10 cellular contexts compared by ENCODE assay signal in the genomic region with DNA sequence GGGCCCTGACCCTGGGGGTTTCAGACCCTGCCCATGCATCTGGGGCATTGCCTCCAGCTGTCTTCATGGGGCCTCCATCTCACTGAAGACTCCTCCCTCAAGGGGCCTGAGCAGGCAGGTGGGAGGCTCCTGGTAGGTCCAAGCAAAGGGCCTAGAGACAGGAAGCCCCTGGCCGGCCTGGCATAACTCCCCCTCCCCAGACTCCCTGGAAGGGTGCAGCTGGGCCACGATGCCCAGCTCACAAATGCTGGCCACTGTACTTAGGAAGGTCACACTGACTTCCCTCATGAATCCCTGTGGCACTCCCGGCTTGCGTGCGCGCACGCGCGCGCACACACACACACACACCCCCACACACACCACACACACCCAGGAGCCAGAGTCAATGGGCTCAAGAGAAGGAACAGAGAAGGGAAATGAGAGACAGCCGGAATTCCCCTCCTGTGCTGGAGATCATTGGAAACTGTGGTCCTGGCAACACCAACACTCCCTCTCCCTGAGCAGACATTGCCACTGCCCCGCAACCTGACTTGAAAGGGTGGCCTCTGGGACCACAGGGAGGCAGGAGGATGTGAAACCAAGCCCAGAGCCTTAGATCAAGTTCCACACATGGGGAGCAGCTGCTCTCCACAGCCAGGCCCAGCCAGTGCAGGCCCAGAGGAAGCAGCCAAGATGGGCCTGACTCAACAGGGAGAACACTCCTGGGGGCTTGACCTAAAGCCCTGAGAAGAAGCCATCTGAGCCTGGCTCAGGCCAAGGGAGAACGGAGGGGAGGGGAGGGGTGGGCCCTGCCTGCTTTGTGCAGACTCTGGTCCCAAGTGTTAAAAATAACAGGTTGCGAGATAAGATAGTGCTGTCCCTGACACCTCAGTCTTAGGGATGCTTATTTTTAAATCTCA.
DNase-seq lines count a peak whose midpoint lies in the region; ATAC-seq and TF ChIP-seq lines count a peak whose summit lies in the region.
"Had no signal": no experiment of that assay in that cellular context is flagged by ENCODE, and none has a peak within 500 bp of the region (broad histone marks: within the 10 kb centered on the region; RNA-seq: fewer than 3 reads in every experiment).

No MANE protein-coding gene starts in this region.

- TF ChIP-seq CTCF in IMR-90 (conservative IDR thresholded peaks at IDR 0.05; ENCODE audit: low read depth, low read length) (no peak), heart right ventricle (IDR thresholded peaks at IDR 0.05) (peak in 1 of 9 donors; percentile 10)

- H4K8ac ChIP-seq in IMR-90 (ENCODE audit: low read depth in 2 of 2, low read length in 2 of 2): no peak overlapping the region

- H3K79me1 ChIP-seq in IMR-90 (ENCODE audit: low read depth in 1 of 2, low read length in 2 of 2): no peaks in the 10 kb centered on the region

- H2AK9ac ChIP-seq in IMR-90 (replicated peaks; ENCODE audit: low read depth, low read length, poor library complexity): no peak overlapping the region

- no peak overlapping the region for H3K4ac ChIP-seq in IMR-90 (ENCODE audit: low read depth, low read length)

- H3K9me3 ChIP-seq in IMR-90 (ENCODE audit: control insufficient read depth, insufficient read depth, low read length) (no peaks in the 10 kb centered on the region), heart right ventricle (no peaks in the 10 kb centered on the region)

- H3K36me3 ChIP-seq in IMR-90 (ENCODE audit: control insufficient read depth, insufficient read depth, low read length) (no peaks in the 10 kb centered on the region), heart right ventricle (peaks cover 0 to 27% (median 0%) of the 10 kb centered on the region in 9 donors)

- no peak for TF ChIP-seq RAD21 in IMR-90 (IDR thresholded peaks at IDR 0.05; ENCODE audit: low read length)

- in situ Hi-C loops in IMR-90 (cut with MboI; ENCODE audit: low sequenced_read_pairs): no loop called here

- H3K9me1 ChIP-seq in IMR-90 (ENCODE audit: insufficient read depth, low read length): 0 out of 2 replicates have a peak, but pooled peaks cover 7% of the 10 kb centered on the region

- H2BK20ac ChIP-seq in IMR-90 (ENCODE audit: low read depth, low read length): no peak overlapping the region

- H3K56ac ChIP-seq in IMR-90 (ENCODE audit: extremely low read depth, insufficient read depth, low read length): no peak overlapping the region

- no peak overlapping the region for H2BK5ac ChIP-seq in IMR-90 (ENCODE audit: low read depth, low read length, poor library complexity, severe bottlenecking)

- peak; percentile 26 for DNase-seq in A172 (ENCODE audit: low spot score)
- DNase-seq in GM19238 (ENCODE audit: insufficient read length, low spot score): peak; percentile 37
- peak; percentile 42 for DNase-seq in IMR-90
- DNase-seq in heart right ventricle: peak; percentile 53 to 59
- DNase-seq in AML-193 (lab: John Stamatoyannopoulos, UW): no peak
- no peak for DNase-seq in activated T-cell treated with anti-CD3 and anti-CD28 coated beads, Interleukin-2, amount 50 U/mL, for 1 hour
- no peak for DNase-seq in DMS153 treated with DMSO at 0.1 percent for 48 hours (lab: John Stamatoyannopoulos, UW; ENCODE audit: unreplicated experiment)
- DNase-seq: NCI-H1417 had no signal

- CTCF ChIA-PET in IMR-90 (lab: Yijun Ruan, JAX): no interaction called here

- POLR2A ChIA-PET in IMR-90 (lab: Charles Lee; ENCODE audit: unreplicated experiment): no interaction called here

- H3K4me2 ChIP-seq in IMR-90 (ENCODE audit: low read depth, low read length): no peak overlapping the region

- H3K4me1 ChIP-seq in IMR-90 (ENCODE audit: control insufficient read depth, insufficient read depth, low read length): no peaks in the 10 kb centered on the region
- H3K4me1 ChIP-seq in heart right ventricle: peaks cover 16 to 86% (median 61%) of the 10 kb centered on the region in 9 donors

- H3K27me3 ChIP-seq in IMR-90 (ENCODE audit: control insufficient read depth, insufficient read depth, low read length) (no peaks in the 10 kb centered on the region), heart right ventricle (no peaks in the 10 kb centered on the region)

- intact Hi-C loops in IMR-90 (cut with micrococcal nuclease) (no loop called here), heart right ventricle (cut with DNase I) (loop anchor here in 4 of 10 donors (2.0 to 5.0 kb wide), 8 partner anchors 37 to 69 kb away; a partner anchor contains a TSS)

- H2AFZ ChIP-seq in IMR-90 (replicated peaks; ENCODE audit: low read length, poor library complexity): peak overlapping the region; percentile 8

- no peak for TF ChIP-seq POLR2A in IMR-90 (IDR thresholded peaks at IDR 0.05; ENCODE audit: low read depth, low read length)

- no peak overlapping the region for H3K14ac ChIP-seq in IMR-90 (replicated peaks; ENCODE audit: low read depth, low read length)

- H4K5ac ChIP-seq in IMR-90 (ENCODE audit: low read depth, low read length): no peak overlapping the region

- no peaks in the 10 kb centered on the region for H4K20me1 ChIP-seq in IMR-90 (ENCODE audit: insufficient read depth, low read length)

- H3K4me3 ChIP-seq in IMR-90 (ENCODE audit: insufficient read depth, low read depth, low read length) (no peak overlapping the region), heart right ventricle (no peak overlapping the region)

- no peak overlapping the region for H4K91ac ChIP-seq in IMR-90 (ENCODE audit: insufficient read depth, low read depth, low read length)

- H3K18ac ChIP-seq in IMR-90 (ENCODE audit: low read depth, low read length): no peak overlapping the region

- no peak overlapping the region for H3K23ac ChIP-seq in IMR-90 (ENCODE audit: low read depth, low read length)

- BruUV-seq in IMR-90 (replicated peaks; lab: Mats Ljungman, UMichigan): no TSS peak

- H2BK15ac ChIP-seq in IMR-90 (ENCODE audit: low read depth, low read length): no peak overlapping the region

- H3K27ac ChIP-seq in IMR-90 (ENCODE audit: insufficient read depth, low read length) (no peak overlapping the region), heart right ventricle (peak overlapping the region; percentile 50 to 98 (median 84))
- H3K27ac ChIP-seq: C4-2B had no signal

- dilution Hi-C loops in IMR-90 (cut with HindIII; ENCODE audit: low sequenced_read_pairs, unreplicated experiment): no loop called here

- no peak overlapping the region for H2BK120ac ChIP-seq in IMR-90 (ENCODE audit: low read depth, low read length)

- no peak overlapping the region for H3K9ac ChIP-seq in IMR-90 (ENCODE audit: low read depth, low read length)

- no CpG with 5 or more reads among the region's 14 CpGs for WGBS in IMR-90 (ENCODE audit: extremely low coverage in 2 of 2, insufficient read length in 1 of 2), 2 experiments
- WGBS in heart right ventricle, 2 donors: 36 to 48% methylated on average over 14 of the region's 14 CpGs

- ATAC-seq in IMR-90 (ENCODE audit: low read depth) (peak; percentile 60; the same call in 1 of the 2 replicates), heart right ventricle (peak; percentile 49 to 84 (median 78)), GM18519 (IDR thresholded peaks at IDR 0.05; ENCODE audit: low FRiP score, unreplicated experiment) (no peak)

- no peak overlapping the region for H2AK5ac ChIP-seq in IMR-90 (ENCODE audit: low read depth, low read length)

TF ChIP-seq in IMR-90, 13 proteins besides CTCF, POLR2A, EP300 and RAD21:
- TF ChIP-seq FOS (IDR thresholded peaks at IDR 0.05; ENCODE audit: low read depth, low read length): no peak
- TF ChIP-seq NFE2L2 (IDR thresholded peaks at IDR 0.05; ENCODE audit: low read depth, low read length): no peak
- no peak for TF ChIP-seq CEBPB (IDR thresholded peaks at IDR 0.05; ENCODE audit: low read depth, low read length)
- no peak for TF ChIP-seq RFX5 (IDR thresholded peaks at IDR 0.05; ENCODE audit: low read depth, low read length)

Comparison
In these comparisons a context has a peak if more than half of its experiments do, and no peak if none do; other contexts are left out.
1. DNase-seq: peak in A172 (single experiment), GM19238 (single experiment), IMR-90 (single experiment) and heart right ventricle (2 of 2); none in AML-193 (0 of 2), activated T-cell treated with anti-CD3 and anti-CD28 coated beads, Interleukin-2, amount 50 U/mL, for 1 hour (single experiment) and DMS153 treated with DMSO at 0.1 percent for 48 hours (single experiment).